In genomic region chr12:2076196-2076570, GRCh38 we compare ENCODE assay signal across 14 cellular contexts. TPM values are rescaled to one million over a fixed set of nuclear protein-coding genes. Genes with fewer than 3 reads are reported as not detected.
DNase-seq lines count a peak whose midpoint lies in the region; ATAC-seq, FAIRE-seq and TF ChIP-seq lines count a peak whose summit lies in the region.
"Had no signal": no experiment of that assay in that cellular context is flagged by ENCODE, and none has a peak within 500 bp of the region (broad histone marks: within the 10 kb centered on the region; RNA-seq: fewer than 3 reads in every experiment).

No MANE protein-coding gene starts in this region.

- no peaks in the 10 kb centered on the region for H4K20me1 ChIP-seq in astrocyte (ENCODE audit: insufficient read depth, low read length)

- FAIRE-seq in astrocyte (lab: Jason Lieb, UNC): no peak
- FAIRE-seq: GM19239 had no signal

- WGBS in adrenal gland, 4 donors: 63 to 73% (median 67%) methylated on average over 9 of the region's 9 CpGs

- H3K36me3 Mint-ChIP-seq in astrocyte (ENCODE audit: low read depth, unreplicated experiment): no peaks in the 10 kb centered on the region

- DNase-seq in astrocyte (ENCODE audit: low read depth): no peak
- DNase-seq in fibroblast of the conjunctiva (ENCODE audit: low read depth): peak; percentile 26
- DNase-seq in vagina (ENCODE audit: extremely low spot score in 2 of 2): no peak
- no peak for DNase-seq in adrenal gland
- DNase-seq in stimulated activated naive CD8-positive, alpha-beta T cell treated with anti-CD3 and anti-CD28 coated beads, Interleukin-15, amount 100 ng/mL, for 72 hours: no peak
- DNase-seq: activated CD8-positive, alpha-beta T cell treated with anti-CD3 and anti-CD28 coated beads, Interleukin-2, amount 10 ng/mL, durations not matched to agents 7 days and 5 days; activated effector memory CD4-positive, alpha-beta T cell treated with Interleukin-2 at 50 U/mL for 16 hours; CD4-positive, alpha-beta T cell; mesendoderm; NCI-H2081 treated with DMSO at 0.1 percent for 48 hours had no signal

- H3K27ac Mint-ChIP-seq in astrocyte (ENCODE audit: unreplicated experiment): no peak overlapping the region
- no peak overlapping the region for H3K27ac Mint-ChIP-seq in stimulated activated naive CD8-positive, alpha-beta T cell treated with anti-CD3 and anti-CD28 coated beads, Interleukin-15, amount 100 ng/mL, for 72 hours
- H3K27ac Mint-ChIP-seq: activated CD8-positive, alpha-beta T cell treated with anti-CD3 and anti-CD28 coated beads, Interleukin-2, amount 10 ng/mL, durations not matched to agents 7 days and 5 days; CD4-positive, alpha-beta T cell had no signal

- H3K27me3 ChIP-seq in astrocyte (ENCODE audit: insufficient read depth, low read length) (peaks cover 2% of the 10 kb centered on the region), muscle layer of colon (ENCODE audit: control insufficient read depth in 1 of 2, insufficient read depth in 2 of 2, low read length in 2 of 2) (no peaks in the 10 kb centered on the region), vagina (no peaks in the 10 kb centered on the region), adrenal gland (no peaks in the 10 kb centered on the region)

- H3K4me1 Mint-ChIP-seq in astrocyte (ENCODE audit: low read depth, unreplicated experiment): no peaks in the 10 kb centered on the region
- no peaks in the 10 kb centered on the region for H3K4me1 Mint-ChIP-seq in stimulated activated naive CD8-positive, alpha-beta T cell treated with anti-CD3 and anti-CD28 coated beads, Interleukin-15, amount 100 ng/mL, for 72 hours
- H3K4me1 Mint-ChIP-seq: brain had no signal

- no peaks in the 10 kb centered on the region for H3K79me2 ChIP-seq in astrocyte (ENCODE audit: insufficient read depth, low read length)

- no peaks in the 10 kb centered on the region for H3K4me1 ChIP-seq in astrocyte (ENCODE audit: insufficient read depth, low read length)
- peaks cover 58% of the 10 kb centered on the region for H3K4me1 ChIP-seq in muscle layer of colon (ENCODE audit: insufficient read depth, low read length)
- H3K4me1 ChIP-seq in vagina: peaks cover 27% of the 10 kb centered on the region
- H3K4me1 ChIP-seq in adrenal gland (replicated peaks in 1 of 2): no peaks in the 10 kb centered on the region

- ATAC-seq in stimulated activated naive CD8-positive, alpha-beta T cell treated with anti-CD3 and anti-CD28 coated beads, Interleukin-15, amount 100 ng/mL, for 72 hours: no peak
- ATAC-seq in HG03439 (IDR thresholded peaks at IDR 0.05; ENCODE audit: unreplicated experiment): no peak
- ATAC-seq: activated CD8-positive, alpha-beta T cell treated with anti-CD3 and anti-CD28 coated beads, Interleukin-2, amount 10 ng/mL, durations not matched to agents 7 days and 5 days had no signal

- TF ChIP-seq POLR2A in vagina (IDR thresholded peaks at IDR 0.05) (no peak), adrenal gland (IDR thresholded peaks at IDR 0.05) (no peak)

- H3K27ac ChIP-seq in astrocyte (ENCODE audit: low read depth, low read length) (no peak overlapping the region), muscle layer of colon (ENCODE audit: low read depth, low read length) (peak overlapping the region; percentile 83), vagina (peak overlapping the region; percentile 78), adrenal gland (peak overlapping the region in 2 of 5 donors; percentile 50 to 69)

- intact Hi-C loops in vagina (cut with DNase I): no loop called here
- intact Hi-C loops in adrenal gland (cut with DNase I): no loop called here

- H3K9me3 ChIP-seq in astrocyte (ENCODE audit: insufficient read depth, low read depth, low read length): peaks cover 2% of the 10 kb centered on the region
- H3K9me3 ChIP-seq in muscle layer of colon (ENCODE audit: low read length): no peaks in the 10 kb centered on the region
- H3K9me3 ChIP-seq in vagina: no peaks in the 10 kb centered on the region
- no peaks in the 10 kb centered on the region for H3K9me3 ChIP-seq in adrenal gland (replicated peaks in 1 of 3)

- no peak for TF ChIP-seq CTCF in astrocyte (IDR thresholded peaks at IDR 0.05; ENCODE audit: insufficient read depth, low read depth, low read length)
- no peak for TF ChIP-seq CTCF in vagina (IDR thresholded peaks at IDR 0.05)
- no peak for TF ChIP-seq CTCF in adrenal gland (IDR thresholded peaks at IDR 0.05)

- no peak overlapping the region for H3K4me3 ChIP-seq in astrocyte (ENCODE audit: insufficient read depth, low read depth, low read length)
- H3K4me3 ChIP-seq in muscle layer of colon (ENCODE audit: low read depth in 1 of 2, low read length in 2 of 2): no peak overlapping the region
- H3K4me3 ChIP-seq in vagina: no peak overlapping the region
- no peak overlapping the region for H3K4me3 ChIP-seq in adrenal gland

- H3K9me3 Mint-ChIP-seq in astrocyte (ENCODE audit: unreplicated experiment): peaks cover 22% of the 10 kb centered on the region
- peaks cover 6 to 17% of the 10 kb centered on the region in 2 donors for H3K9me3 Mint-ChIP-seq in stimulated activated naive CD8-positive, alpha-beta T cell treated with anti-CD3 and anti-CD28 coated beads, Interleukin-15, amount 100 ng/mL, for 72 hours

- no peaks in the 10 kb centered on the region for H3K27me3 Mint-ChIP-seq in astrocyte (ENCODE audit: low read depth, unreplicated experiment)
- peaks cover 6% of the 10 kb centered on the region for H3K27me3 Mint-ChIP-seq in stimulated activated naive CD8-positive, alpha-beta T cell treated with anti-CD3 and anti-CD28 coated beads, Interleukin-15, amount 100 ng/mL, for 72 hours
- H3K27me3 Mint-ChIP-seq: brain had no signal

- no peak overlapping the region for H2AFZ ChIP-seq in astrocyte (ENCODE audit: low read depth, low read length)

- H3K36me3 ChIP-seq in astrocyte (ENCODE audit: insufficient read depth, low read length) (no peaks in the 10 kb centered on the region), muscle layer of colon (ENCODE audit: insufficient read depth, low read length) (no peaks in the 10 kb centered on the region), vagina (no peaks in the 10 kb centered on the region), adrenal gland (replicated peaks in 1 of 2) (no peaks in the 10 kb centered on the region)

- no peak overlapping the region for H3K9ac ChIP-seq in astrocyte (ENCODE audit: low read length)
- H3K9ac ChIP-seq in muscle layer of colon (ENCODE audit: low read length): no peak overlapping the region

- H3K4me3 Mint-ChIP-seq in astrocyte (ENCODE audit: unreplicated experiment): no peak overlapping the region
- H3K4me3 Mint-ChIP-seq in stimulated activated naive CD8-positive, alpha-beta T cell treated with anti-CD3 and anti-CD28 coated beads, Interleukin-15, amount 100 ng/mL, for 72 hours: no peak overlapping the region
- H3K4me3 Mint-ChIP-seq: activated CD8-positive, alpha-beta T cell treated with anti-CD3 and anti-CD28 coated beads, Interleukin-2, amount 10 ng/mL, durations not matched to agents 7 days and 5 days; brain; CD4-positive, alpha-beta T cell had no signal

- H3K4me2 ChIP-seq in astrocyte (ENCODE audit: low read length): peak overlapping the region; percentile 2

RNA-seq across cellular contexts. Expression of gene CACNA1C, which starts 23.4 kb away (rescaled TPM):
- 1.5 and 2.1 TPM in 2 replicates for total RNA-seq in astrocyte
- total RNA-seq in vagina: 9.8 TPM
- 1 to 10 TPM; 2.4 to 5.8 (median 3.7) TPM for total RNA-seq in adrenal gland
- 1 to 10 TPM; 2.0 to 5.4 (median 2.4) TPM for polyA plus RNA-seq in adrenal gland
